ENCODE assay signal across 9 cellular contexts in the genomic region with DNA sequence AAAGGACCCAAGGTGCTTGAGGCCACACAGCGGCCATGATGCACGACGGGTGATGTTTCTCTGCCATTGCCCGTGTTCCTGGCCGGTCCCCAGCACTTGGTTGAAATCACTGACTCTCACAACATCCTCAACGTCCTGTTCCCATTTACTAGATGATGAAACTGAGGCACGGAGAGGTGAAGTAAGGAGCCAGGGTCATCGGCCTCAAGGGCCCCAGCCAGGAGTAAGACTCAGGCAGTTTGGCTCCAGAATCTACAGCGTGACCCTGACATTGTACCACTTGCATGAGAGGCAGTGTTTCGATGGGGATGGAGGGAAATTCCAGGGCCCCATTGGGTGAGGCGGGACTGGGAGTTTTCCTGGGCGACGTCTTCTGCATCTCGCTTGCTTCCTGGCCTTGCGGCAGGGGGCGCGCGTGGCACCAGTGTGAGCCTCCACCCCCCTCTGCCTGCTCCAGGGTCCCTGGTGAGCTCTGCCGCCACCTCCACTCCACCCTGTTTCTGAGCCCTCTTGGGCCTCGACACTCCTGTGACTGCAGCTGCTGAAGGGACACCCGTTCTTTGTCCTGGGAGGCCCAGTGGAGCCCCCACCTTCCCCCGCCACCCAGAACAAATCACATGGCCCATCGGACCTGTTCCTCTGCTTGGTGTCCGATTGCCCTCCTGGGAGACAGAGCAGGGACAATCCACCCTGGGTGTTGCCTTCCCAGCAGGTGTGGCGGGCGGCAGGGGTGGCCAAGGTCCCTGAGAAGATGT.
DNase-seq lines count a peak whose midpoint lies in the region; ATAC-seq and TF ChIP-seq lines count a peak whose summit lies in the region.
"Had no signal": no experiment of that assay in that cellular context is flagged by ENCODE, and none has a peak within 500 bp of the region (broad histone marks: within the 10 kb centered on the region; RNA-seq: fewer than 3 reads in every experiment).

No MANE protein-coding gene starts in this region.

- intact Hi-C loops in left ventricle myocardium superior (cut with micrococcal nuclease): no loop called here

- ATAC-seq in left ventricle myocardium superior (peak; percentile 53), upper lobe of left lung (ENCODE audit: low FRiP score in 2 of 2) (peak in 1 of 2 donors; percentile 8), HG03045 (IDR thresholded peaks at IDR 0.05; ENCODE audit: unreplicated experiment) (no peak)

- no peak overlapping the region for H3K27ac ChIP-seq in upper lobe of left lung
- H3K27ac ChIP-seq: VCaP had no signal

- H3K4me3 ChIP-seq in upper lobe of left lung: no peak overlapping the region

- no peaks in the 10 kb centered on the region for H3K9me3 ChIP-seq in upper lobe of left lung

- H3K36me3 ChIP-seq in upper lobe of left lung: no peaks in the 10 kb centered on the region

- TF ChIP-seq EP300 in upper lobe of left lung (IDR thresholded peaks at IDR 0.05): no peak

- TF ChIP-seq POLR2A in upper lobe of left lung (IDR thresholded peaks at IDR 0.05): no peak

- H3K4me1 ChIP-seq in upper lobe of left lung: peaks cover 12 to 18% (median 15%) of the 10 kb centered on the region in 4 donors

- no peaks in the 10 kb centered on the region for H3K27me3 ChIP-seq in upper lobe of left lung

- WGBS in upper lobe of left lung, 2 donors: 72 to 86% methylated on average over 23 to 26 of the region's 26 CpGs

- DNase-seq in stimulated activated CD4-positive, alpha-beta T cell treated with anti-CD3 and anti-CD28 coated beads, Interleukin-4, amount 100 ng/mL, for 1 hour: peak; percentile 9
- DNase-seq in stimulated activated CD4-positive, alpha-beta T cell treated with anti-CD3 and anti-CD28 coated beads, Interleukin-4, amount 100 ng/mL, for 24 hours: no peak
- DNase-seq in NCI-H526 treated with DMSO at 0.1 percent for 48 hours (lab: John Stamatoyannopoulos, UW) (peak; percentile 56), left ventricle myocardium superior (no peak), upper lobe of left lung (peak; percentile 72 to 92), DMS114 treated with DMSO at 0.1 percent for 48 hours (lab: John Stamatoyannopoulos, UW; ENCODE audit: unreplicated experiment) (no peak)
- no peak for DNase-seq in stimulated activated CD4-positive, alpha-beta T cell treated with anti-CD3 and anti-CD28 coated beads, Interleukin-1b, Interleukin-23, amount 100 ng/mL, for 48 hours

- TF ChIP-seq CTCF in upper lobe of left lung (IDR thresholded peaks at IDR 0.05): peak in 4 of 6 experiments; percentile 16 to 70 (median 58)

Comparison
In these comparisons a context has a peak if more than half of its experiments do, and no peak if none do; other contexts are left out.
1. DNase-seq: peak in stimulated activated CD4-positive, alpha-beta T cell treated with anti-CD3 and anti-CD28 coated beads, Interleukin-4, amount 100 ng/mL, for 1 hour (single experiment), NCI-H526 treated with DMSO at 0.1 percent for 48 hours (single experiment) and upper lobe of left lung (2 of 2); none in stimulated activated CD4-positive, alpha-beta T cell treated with anti-CD3 and anti-CD28 coated beads, Interleukin-4, amount 100 ng/mL, for 24 hours (single experiment), left ventricle myocardium superior (single experiment), DMS114 treated with DMSO at 0.1 percent for 48 hours (single experiment) and stimulated activated CD4-positive, alpha-beta T cell treated with anti-CD3 and anti-CD28 coated beads, Interleukin-1b, Interleukin-23, amount 100 ng/mL, for 48 hours (single experiment).